In genomic region chr19:5144545-5145179, GRCh38 we compare ENCODE assay signal across 17 cellular contexts.
DNase-seq lines count a peak whose midpoint lies in the region; ATAC-seq lines count a peak whose summit lies in the region.
"Had no signal": no experiment of that assay in that cellular context is flagged by ENCODE, and none has a peak within 500 bp of the region (broad histone marks: within the 10 kb centered on the region; RNA-seq: fewer than 3 reads in every experiment).

No MANE protein-coding gene starts in this region.

- intact Hi-C loops in activated CD4-positive, alpha-beta T cell treated with anti-CD3 and anti-CD28 coated beads for 36 hours (cut with DNase I, micrococcal nuclease): no loop called here

- no peak overlapping the region for H3K27ac Mint-ChIP-seq in activated CD4-positive, alpha-beta T cell treated with anti-CD3 and anti-CD28 coated beads for 36 hours
- H3K27ac Mint-ChIP-seq in naive B cell: peak overlapping the region in 4 of 6 donors; percentile 36 to 91 (median 66)

- peaks cover under 1% of the 10 kb centered on the region for H3K4me1 Mint-ChIP-seq in activated CD4-positive, alpha-beta T cell treated with anti-CD3 and anti-CD28 coated beads for 36 hours
- peaks cover 11 to 31% (median 27%) of the 10 kb centered on the region in 3 donors for H3K4me1 Mint-ChIP-seq in naive B cell

- no peak for ATAC-seq in activated CD4-positive, alpha-beta T cell treated with anti-CD3 and anti-CD28 coated beads for 36 hours
- ATAC-seq in naive B cell (ENCODE audit: low read depth in 2 of 2) (no peak), GM18858 (IDR thresholded peaks at IDR 0.05; ENCODE audit: unreplicated experiment) (no peak)

- peaks cover 21% of the 10 kb centered on the region for H3K36me3 Mint-ChIP-seq in activated CD4-positive, alpha-beta T cell treated with anti-CD3 and anti-CD28 coated beads for 36 hours (ENCODE audit: low read depth)
- H3K36me3 Mint-ChIP-seq in naive B cell: peaks cover 4 to 8% of the 10 kb centered on the region in 2 donors

- no peak overlapping the region for H3K4me3 Mint-ChIP-seq in activated CD4-positive, alpha-beta T cell treated with anti-CD3 and anti-CD28 coated beads for 36 hours
- peak overlapping the region in 1 of 8 donors; percentile 16 for H3K4me3 Mint-ChIP-seq in naive B cell

- CTCF ChIA-PET in activated CD4-positive, alpha-beta T cell treated with anti-CD3 and anti-CD28 coated beads for 36 hours (lab: Charles Lee): no interaction called here

- DNase-seq in activated CD4-positive, alpha-beta T cell treated with anti-CD3 and anti-CD28 coated beads for 36 hours: peak; percentile 2
- no peak for DNase-seq in activated CD4-positive, alpha-beta T cell treated with anti-CD3 and anti-CD28 coated beads, Interleukin-2, amount 50 U/mL, for 4 hours
- peak; percentile 0 for DNase-seq in stimulated activated CD4-positive, alpha-beta T cell treated with anti-CD3 and anti-CD28 coated beads, Interleukin-15, amount 100 ng/mL, for 24 hours
- DNase-seq in stimulated activated CD4-positive, alpha-beta T cell treated with anti-CD3 and anti-CD28 coated beads, Interleukin-2, amount 100 ng/mL, for 24 hours: no peak
- peak; percentile 4 for DNase-seq in naive B cell
- no peak for DNase-seq in anterior cingulate cortex (lab: John Stamatoyannopoulos, UW)
- no peak for DNase-seq in NCI-H1930 (lab: John Stamatoyannopoulos, UW)
- DNase-seq: AML-193, DMS79 treated with DMSO at 0.1 percent for 48 hours, GOT3, MV-4-11, NCI-H187, NCI-H2227 treated with DMSO at 0.1 percent for 48 hours, NCI-H524, NCI-H82, SJCRH30 had no signal

- no peaks in the 10 kb centered on the region for H3K9me3 Mint-ChIP-seq in activated CD4-positive, alpha-beta T cell treated with anti-CD3 and anti-CD28 coated beads for 36 hours (ENCODE audit: low read depth)
- no peaks in the 10 kb centered on the region for H3K9me3 Mint-ChIP-seq in naive B cell

- POLR2A ChIA-PET in activated CD4-positive, alpha-beta T cell treated with anti-CD3 and anti-CD28 coated beads for 36 hours (lab: Charles Lee): no interaction called here

- H3K27me3 Mint-ChIP-seq in activated CD4-positive, alpha-beta T cell treated with anti-CD3 and anti-CD28 coated beads for 36 hours: no peaks in the 10 kb centered on the region
- H3K27me3 Mint-ChIP-seq in naive B cell: no peaks in the 10 kb centered on the region

Comparison
In these comparisons a context has a peak if more than half of its experiments do, and no peak if none do; other contexts are left out.
1. DNase-seq: peak in activated CD4-positive, alpha-beta T cell treated with anti-CD3 and anti-CD28 coated beads for 36 hours (single experiment), stimulated activated CD4-positive, alpha-beta T cell treated with anti-CD3 and anti-CD28 coated beads, Interleukin-15, amount 100 ng/mL, for 24 hours (single experiment) and naive B cell (single experiment); none in activated CD4-positive, alpha-beta T cell treated with anti-CD3 and anti-CD28 coated beads, Interleukin-2, amount 50 U/mL, for 4 hours (0 of 2), stimulated activated CD4-positive, alpha-beta T cell treated with anti-CD3 and anti-CD28 coated beads, Interleukin-2, amount 100 ng/mL, for 24 hours (0 of 2), anterior cingulate cortex (0 of 58) and NCI-H1930 (0 of 2).